1 cellular context compared by ENCODE assay signal in the genomic region with DNA sequence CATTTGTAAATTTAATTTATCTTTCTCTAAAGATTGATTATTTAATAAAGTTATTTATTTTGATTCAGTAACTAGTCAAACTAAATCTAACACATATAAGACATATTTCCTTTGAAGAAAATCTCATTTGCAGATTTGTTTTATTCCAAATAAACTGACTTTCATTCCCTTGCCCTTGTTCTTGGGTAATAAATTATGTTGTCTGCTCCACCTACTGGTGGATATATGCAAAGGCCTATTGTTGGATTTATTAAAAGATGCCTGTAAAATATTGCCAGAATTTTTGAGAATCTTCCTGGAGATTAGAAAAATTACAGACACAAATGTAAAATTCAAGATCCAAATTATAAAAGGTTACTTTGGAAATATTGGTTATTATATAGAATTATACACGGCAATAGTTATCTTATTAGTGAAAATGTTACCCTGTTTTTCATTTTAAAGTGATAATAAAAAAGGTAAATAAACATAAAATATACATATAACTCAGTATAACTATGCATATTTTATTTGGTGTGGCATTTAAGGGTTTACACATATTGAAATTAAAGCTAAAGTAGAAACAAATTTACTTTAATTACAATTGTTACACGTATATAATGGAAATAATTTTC.
TF ChIP-seq lines count a peak whose summit lies in the region.

No MANE protein-coding gene starts in this region.

TF ChIP-seq in GM23338, 12 proteins besides CTCF, POLR2A, EP300 and RAD21 (continued from another document):
- TF ChIP-seq, protein P1, sequence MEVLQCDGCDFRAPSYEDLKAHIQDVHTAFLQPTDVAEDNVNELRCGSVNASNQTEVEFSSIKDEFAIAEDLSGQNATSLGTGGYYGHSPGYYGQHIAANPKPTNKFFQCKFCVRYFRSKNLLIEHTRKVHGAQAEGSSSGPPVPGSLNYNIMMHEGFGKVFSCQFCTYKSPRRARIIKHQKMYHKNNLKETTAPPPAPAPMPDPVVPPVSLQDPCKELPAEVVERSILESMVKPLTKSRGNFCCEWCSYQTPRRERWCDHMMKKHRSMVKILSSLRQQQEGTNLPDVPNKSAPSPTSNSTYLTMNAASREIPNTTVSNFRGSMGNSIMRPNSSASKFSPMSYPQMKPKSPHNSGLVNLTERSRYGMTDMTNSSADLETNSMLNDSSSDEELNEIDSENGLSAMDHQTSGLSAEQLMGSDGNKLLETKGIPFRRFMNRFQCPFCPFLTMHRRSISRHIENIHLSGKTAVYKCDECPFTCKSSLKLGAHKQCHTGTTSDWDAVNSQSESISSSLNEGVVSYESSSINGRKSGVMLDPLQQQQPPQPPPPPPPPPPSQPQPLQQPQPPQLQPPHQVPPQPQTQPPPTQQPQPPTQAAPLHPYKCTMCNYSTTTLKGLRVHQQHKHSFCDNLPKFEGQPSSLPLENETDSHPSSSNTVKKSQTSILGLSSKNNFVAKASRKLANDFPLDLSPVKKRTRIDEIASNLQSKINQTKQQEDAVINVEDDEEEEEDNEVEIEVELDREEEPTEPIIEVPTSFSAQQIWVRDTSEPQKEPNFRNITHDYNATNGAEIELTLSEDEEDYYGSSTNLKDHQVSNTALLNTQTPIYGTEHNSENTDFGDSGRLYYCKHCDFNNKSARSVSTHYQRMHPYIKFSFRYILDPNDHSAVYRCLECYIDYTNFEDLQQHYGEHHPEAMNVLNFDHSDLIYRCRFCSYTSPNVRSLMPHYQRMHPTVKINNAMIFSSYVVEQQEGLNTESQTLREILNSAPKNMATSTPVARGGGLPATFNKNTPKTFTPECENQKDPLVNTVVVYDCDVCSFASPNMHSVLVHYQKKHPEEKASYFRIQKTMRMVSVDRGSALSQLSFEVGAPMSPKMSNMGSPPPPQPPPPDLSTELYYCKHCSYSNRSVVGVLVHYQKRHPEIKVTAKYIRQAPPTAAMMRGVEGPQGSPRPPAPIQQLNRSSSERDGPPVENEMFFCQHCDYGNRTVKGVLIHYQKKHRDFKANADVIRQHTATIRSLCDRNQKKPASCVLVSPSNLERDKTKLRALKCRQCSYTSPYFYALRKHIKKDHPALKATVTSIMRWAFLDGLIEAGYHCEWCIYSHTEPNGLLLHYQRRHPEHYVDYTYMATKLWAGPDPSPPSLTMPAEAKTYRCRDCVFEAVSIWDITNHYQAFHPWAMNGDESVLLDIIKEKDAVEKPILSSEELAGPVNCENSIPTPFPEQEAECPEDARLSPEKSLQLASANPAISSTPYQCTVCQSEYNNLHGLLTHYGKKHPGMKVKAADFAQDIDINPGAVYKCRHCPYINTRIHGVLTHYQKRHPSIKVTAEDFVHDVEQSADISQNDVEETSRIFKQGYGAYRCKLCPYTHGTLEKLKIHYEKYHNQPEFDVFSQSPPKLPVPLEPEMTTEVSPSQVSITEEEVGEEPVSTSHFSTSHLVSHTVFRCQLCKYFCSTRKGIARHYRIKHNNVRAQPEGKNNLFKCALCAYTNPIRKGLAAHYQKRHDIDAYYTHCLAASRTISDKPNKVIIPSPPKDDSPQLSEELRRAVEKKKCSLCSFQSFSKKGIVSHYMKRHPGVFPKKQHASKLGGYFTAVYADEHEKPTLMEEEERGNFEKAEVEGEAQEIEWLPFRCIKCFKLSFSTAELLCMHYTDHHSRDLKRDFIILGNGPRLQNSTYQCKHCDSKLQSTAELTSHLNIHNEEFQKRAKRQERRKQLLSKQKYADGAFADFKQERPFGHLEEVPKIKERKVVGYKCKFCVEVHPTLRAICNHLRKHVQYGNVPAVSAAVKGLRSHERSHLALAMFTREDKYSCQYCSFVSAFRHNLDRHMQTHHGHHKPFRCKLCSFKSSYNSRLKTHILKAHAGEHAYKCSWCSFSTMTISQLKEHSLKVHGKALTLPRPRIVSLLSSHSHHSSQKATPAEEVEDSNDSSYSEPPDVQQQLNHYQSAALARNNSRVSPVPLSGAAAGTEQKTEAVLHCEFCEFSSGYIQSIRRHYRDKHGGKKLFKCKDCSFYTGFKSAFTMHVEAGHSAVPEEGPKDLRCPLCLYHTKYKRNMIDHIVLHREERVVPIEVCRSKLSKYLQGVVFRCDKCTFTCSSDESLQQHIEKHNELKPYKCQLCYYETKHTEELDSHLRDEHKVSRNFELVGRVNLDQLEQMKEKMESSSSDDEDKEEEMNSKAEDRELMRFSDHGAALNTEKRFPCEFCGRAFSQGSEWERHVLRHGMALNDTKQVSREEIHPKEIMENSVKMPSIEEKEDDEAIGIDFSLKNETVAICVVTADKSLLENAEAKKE (CRISPR knock-in tag; IDR thresholded peaks at IDR 0.05): no peak
- TF ChIP-seq POLR2AphosphoS5 (IDR thresholded peaks at IDR 0.05; ENCODE audit: low read depth): no peak
- no peak for TF ChIP-seq EZH2phosphoT487 (IDR thresholded peaks at IDR 0.05; ENCODE audit: unreplicated experiment)
- TF ChIP-seq ETS1 (IDR thresholded peaks at IDR 0.05): no peak
- no peak for TF ChIP-seq JUNB (IDR thresholded peaks at IDR 0.05; ENCODE audit: unreplicated experiment)
- no peak for TF ChIP-seq ZNF331 (CRISPR knock-in tag; IDR thresholded peaks at IDR 0.05; ENCODE audit: low read depth)
- no peak for TF ChIP-seq STAT1 (IDR thresholded peaks at IDR 0.05; ENCODE audit: unreplicated experiment)
- no peak for TF ChIP-seq CREB1 (CRISPR knock-in tag; IDR thresholded peaks at IDR 0.05; ENCODE audit: low read depth)
- no peak for TF ChIP-seq ZNF114 (CRISPR knock-in tag; IDR thresholded peaks at IDR 0.05)
TF ChIP-seq in GM23338: peak in this region for 0.
